In genomic region chr7:87154569-87154968, GRCh38 we compare ENCODE assay signal across 1 cellular context.
TF ChIP-seq lines count a peak whose summit lies in the region.

No MANE protein-coding gene starts in this region.

TF ChIP-seq in GM23338, 12 proteins besides CTCF, POLR2A, EP300 and RAD21 (continued from another document):
- TF ChIP-seq ZNF462 (CRISPR knock-in tag; IDR thresholded peaks at IDR 0.05) = no peak
- TF ChIP-seq JUNB (IDR thresholded peaks at IDR 0.05; ENCODE audit: unreplicated experiment) = no peak
- TF ChIP-seq ETS1 (IDR thresholded peaks at IDR 0.05) = no peak
- TF ChIP-seq NANOG (IDR thresholded peaks at IDR 0.05; ENCODE audit: borderline replicate concordance) = no peak
